In genomic region chr16:85027968-85028637, GRCh38 we compare ENCODE assay signal across 7 cellular contexts. TPM values are rescaled to one million over a fixed set of nuclear protein-coding genes. Genes with fewer than 3 reads are reported as not detected.
DNase-seq lines count a peak whose midpoint lies in the region; ATAC-seq lines count a peak whose summit lies in the region.

No MANE protein-coding gene starts in this region.

- H3K4me3 Mint-ChIP-seq in naive B cell, result peak overlapping the region; percentile 82 to 95 (median 90)

- no peak overlapping the region for H3K27ac ChIP-seq in SJSA1
- peak overlapping the region; percentile 76 for H3K27ac ChIP-seq in effector memory CD4-positive, alpha-beta T cell (ENCODE audit: insufficient read depth, low read length, poor library complexity, severe bottlenecking)

- H3K27me3 Mint-ChIP-seq in naive B cell, result peaks cover 0 to 13% (median 4%) of the 10 kb centered on the region in 3 donors

- H3K36me3 ChIP-seq in SJSA1, result peaks cover 3% of the 10 kb centered on the region; the same call in 1 of the 2 replicates
- H3K36me3 ChIP-seq in effector memory CD4-positive, alpha-beta T cell (ENCODE audit: control insufficient read depth, insufficient read depth, low read length), result peaks cover 5% of the 10 kb centered on the region

- peaks cover 21 to 41% (median 37%) of the 10 kb centered on the region in 3 donors for H3K4me1 Mint-ChIP-seq in naive B cell

- peaks cover 26% of the 10 kb centered on the region for H3K4me1 ChIP-seq in SJSA1 (replicated peaks)
- peaks cover 20% of the 10 kb centered on the region for H3K4me1 ChIP-seq in effector memory CD4-positive, alpha-beta T cell (ENCODE audit: control insufficient read depth, insufficient read depth, low read length, poor library complexity, severe bottlenecking)

- H3K27me3 ChIP-seq in SJSA1 (replicated peaks), result no peaks in the 10 kb centered on the region
- H3K27me3 ChIP-seq in effector memory CD4-positive, alpha-beta T cell (replicated peaks; ENCODE audit: control insufficient read depth, insufficient read depth, low read length, poor library complexity, severe bottlenecking), result no peaks in the 10 kb centered on the region

- H3K9me3 ChIP-seq in SJSA1 (replicated peaks), result no peaks in the 10 kb centered on the region
- H3K9me3 ChIP-seq in effector memory CD4-positive, alpha-beta T cell (ENCODE audit: control insufficient read depth, low read length), result no peaks in the 10 kb centered on the region

- peak overlapping the region; percentile 70 to 96 (median 86) for H3K27ac Mint-ChIP-seq in naive B cell

- ATAC-seq in GM18498 (IDR thresholded peaks at IDR 0.05; ENCODE audit: unreplicated experiment) (peak; percentile 20), HG02642 (IDR thresholded peaks at IDR 0.05; ENCODE audit: poor library complexity, unreplicated experiment) (peak; percentile 24), naive B cell (ENCODE audit: low read depth in 2 of 2) (peak; percentile 32 to 35)

- H3K9me3 Mint-ChIP-seq in naive B cell, result no peaks in the 10 kb centered on the region

- DNase-seq in SJSA1 (ENCODE audit: low read depth in 1 of 2, low spot score in 2 of 2) (peak in 1 of 2 experiments; percentile 7), naive B cell (no peak), NK-92 (lab: John Stamatoyannopoulos, UW; ENCODE audit: unreplicated experiment) (no peak), SW480 (ENCODE audit: low spot score) (no peak)
- DNase-seq in effector memory CD4-positive, alpha-beta T cell, result peak in 1 of 3 donors; percentile 2

- peak overlapping the region; percentile 49 for H3K4me3 ChIP-seq in SJSA1
- H3K4me3 ChIP-seq in effector memory CD4-positive, alpha-beta T cell (ENCODE audit: insufficient read depth, low read depth, low read length, poor library complexity, severe bottlenecking), result peak overlapping the region; percentile 64

- no peaks in the 10 kb centered on the region for H3K36me3 Mint-ChIP-seq in naive B cell

RNA-seq across cellular contexts. Expression of gene KIAA0513, which starts 0.5 kb away (rescaled TPM):
- total RNA-seq in SJSA1 (2014; rRNA removed; shearing (Covaris generic)), result 3.9 and 10.4 TPM in 2 replicates
- polyA plus RNA-seq in naive B cell (ENCODE audit: low read depth in 6 of 6), result 1 to 10 TPM in 5 of 6 donors, under 1 TPM in 1; 0.89 to 3.1 (median 1.3) TPM

RNA-seq across cellular contexts. Expression of gene ZDHHC7, which starts 16.8 kb away (rescaled TPM):
- 72.6 and 73.1 TPM in 2 replicates for total RNA-seq in SJSA1 (2014; rRNA removed; shearing (Covaris generic))
- 10 to 100 TPM; 29.5 to 41.4 (median 38.2) TPM for polyA plus RNA-seq in naive B cell (ENCODE audit: low read depth in 6 of 6)
